22 cellular contexts compared by ENCODE assay signal in the genomic region with DNA sequence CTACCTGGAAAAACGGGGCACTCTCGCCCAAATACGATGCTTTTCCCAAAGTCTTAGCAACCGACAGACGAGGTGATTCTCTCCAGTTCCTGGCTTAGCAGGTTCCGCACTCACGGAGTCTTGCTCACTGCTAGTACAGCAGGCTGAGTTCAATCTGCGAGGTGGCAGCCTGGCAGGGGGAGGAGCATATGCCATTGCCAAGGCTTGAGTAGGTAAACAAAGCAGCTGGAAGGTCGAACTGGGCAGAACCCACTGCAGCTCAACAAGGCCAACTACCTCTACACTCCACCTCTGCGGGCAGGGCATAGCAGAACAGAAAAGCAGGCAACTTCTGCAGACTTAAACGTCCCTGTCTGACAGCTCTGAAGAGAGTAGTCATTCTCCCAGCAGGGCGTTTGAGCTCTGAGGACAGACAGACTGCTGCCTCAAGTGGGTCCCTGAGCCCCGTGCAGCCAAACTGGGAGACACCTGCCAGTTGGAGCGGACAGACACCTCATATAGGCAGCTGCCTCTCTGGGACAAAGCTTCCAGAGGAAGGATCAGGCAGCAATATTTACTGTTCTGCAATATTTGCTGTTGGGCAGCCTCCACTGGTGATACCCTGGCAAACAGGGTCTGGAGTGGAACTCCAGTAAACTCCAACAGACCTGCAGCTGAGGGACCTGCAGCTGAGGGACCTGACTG.
DNase-seq lines count a peak whose midpoint lies in the region; ATAC-seq, FAIRE-seq and TF ChIP-seq lines count a peak whose summit lies in the region.
"Had no signal": no experiment of that assay in that cellular context is flagged by ENCODE, and none has a peak within 500 bp of the region (broad histone marks: within the 10 kb centered on the region; RNA-seq: fewer than 3 reads in every experiment).

No MANE protein-coding gene starts in this region.

- in situ Hi-C loops in HepG2 (cut with HindIII; ENCODE audit: extremely low pct_ligation_motif_present, low pct_unique_long_range_greater_than_20kb) = no loop called here

- ATAC-seq in HepG2 (no peak), upper lobe of right lung (peak; percentile 70)
- ATAC-seq: Panc1, T-cell had no signal

- TF ChIP-seq RAD21 in liver (IDR thresholded peaks at IDR 0.05) (no peak), HepG2 (CRISPR knock-in tag; IDR thresholded peaks at IDR 0.05) (no peak)

- H3K9ac ChIP-seq in liver (ENCODE audit: low read depth in 1 of 2, low read length in 2 of 2) (no peak overlapping the region), HepG2 (ENCODE audit: insufficient read depth, low read depth, low read length) (no peak overlapping the region)

- CTCF ChIA-PET in HepG2 (lab: Yijun Ruan, JAX; ENCODE audit: low intra/inter-chr PET ratio, low total read pairs) = no interaction called here

- no peaks in the 10 kb centered on the region for H3K79me2 ChIP-seq in HepG2 (ENCODE audit: insufficient read depth, low read length)

- TF ChIP-seq EP300 in HepG2 (IDR thresholded peaks at IDR 0.05; ENCODE audit: low read depth in 2 of 2, low read length in 2 of 2) = no peak
- TF ChIP-seq EP300 in HepG2 (CRISPR knock-in tag; IDR thresholded peaks at IDR 0.05; ENCODE audit: borderline replicate concordance) = no peak

- H4K20me1 ChIP-seq in HepG2 (ENCODE audit: insufficient read depth, low read length) = no peaks in the 10 kb centered on the region

- BruUV-seq in HepG2 (replicated peaks; lab: Mats Ljungman, UMichigan) = no TSS peak

- no peak overlapping the region for H2AFZ ChIP-seq in HepG2 (ENCODE audit: low read length)

- no peak overlapping the region for H3K4me3 ChIP-seq in liver (ENCODE audit: low read depth in 1 of 3, low read length in 3 of 3)
- H3K4me3 ChIP-seq in HepG2 (replicated peaks in 1 of 3; ENCODE audit: insufficient read depth in 1 of 3, low read depth in 2 of 3, low read length in 3 of 3) = no peak overlapping the region
- no peak overlapping the region for H3K4me3 ChIP-seq in upper lobe of right lung
- H3K4me3 ChIP-seq in BE2C (ENCODE audit: low read depth, low read length) = no peak overlapping the region
- H3K4me3 ChIP-seq: MG63, SJCRH30 had no signal

- H3K36me3 ChIP-seq in liver (ENCODE audit: control insufficient read depth in 4 of 4, insufficient read depth in 3 of 4, low read depth in 1 of 4, low read length in 3 of 4) (no peaks in the 10 kb centered on the region), HepG2 (replicated peaks in 1 of 2; ENCODE audit: control insufficient read depth in 1 of 2, insufficient read depth in 2 of 2, low read length in 2 of 2) (no peaks in the 10 kb centered on the region), upper lobe of right lung (no peaks in the 10 kb centered on the region), BE2C (no peaks in the 10 kb centered on the region)
- H3K36me3 ChIP-seq: MG63, SJCRH30 had no signal

- H3K4me1 ChIP-seq in liver (ENCODE audit: control insufficient read depth in 4 of 4, insufficient read depth in 4 of 4, low read length in 3 of 4) = no peaks in the 10 kb centered on the region
- H3K4me1 ChIP-seq in HepG2 (ENCODE audit: insufficient read depth, low read length) = no peaks in the 10 kb centered on the region
- H3K4me1 ChIP-seq in upper lobe of right lung = no peaks in the 10 kb centered on the region
- no peaks in the 10 kb centered on the region for H3K4me1 ChIP-seq in BE2C
- H3K4me1 ChIP-seq: SJCRH30 had no signal

- no peak for DNase-seq in HepG2 (ENCODE audit: low spot score)
- DNase-seq in NCI-H345 (lab: John Stamatoyannopoulos, UW) = peak; percentile 71
- peak; percentile 65 for DNase-seq in upper lobe of right lung
- no peak for DNase-seq in BE2C
- no peak for DNase-seq in GM03348 (ENCODE audit: low spot score)
- no peak for DNase-seq in NCI-H2196 (lab: John Stamatoyannopoulos, UW; ENCODE audit: unreplicated experiment)
- DNase-seq: AML-193; H7; Kasumi-1; MG63; NCI-H1436; NCI-H1930; NCI-H2171; NCI-H748 treated with DMSO at 0.1 percent for 48 hours; NK-92 treated with Interleukin-12 subunit alpha and Interleukin-12 subunit beta, amount 100 ng/mL, for 24 hours; SJCRH30; T-cell had no signal

- FAIRE-seq in HepG2 (lab: Jason Lieb, UNC) = no peak
- FAIRE-seq: G401.6, GM19239 had no signal

- no peak for TF ChIP-seq POLR2A in HepG2 (IDR thresholded peaks at IDR 0.05; ENCODE audit: insufficient read depth in 1 of 2, low read depth in 2 of 2, low read length in 2 of 2)

- no peak overlapping the region for H3K27ac ChIP-seq in liver (ENCODE audit: low read depth in 1 of 2, low read length in 2 of 2)
- H3K27ac ChIP-seq in HepG2 (ENCODE audit: extremely low read length, insufficient read depth, low read length) = no peak overlapping the region
- peak overlapping the region; percentile 66 for H3K27ac ChIP-seq in VCaP
- no peak overlapping the region for H3K27ac ChIP-seq in upper lobe of right lung
- H3K27ac ChIP-seq: SJCRH30 had no signal

- TF ChIP-seq CTCF in liver (IDR thresholded peaks at IDR 0.05; ENCODE audit: low read depth, low read length, missing input control) (no peak), HepG2 (CRISPR knock-in tag; IDR thresholded peaks at IDR 0.05) (no peak), VCaP (conservative IDR thresholded peaks at IDR 0.05) (no peak; the same call in 1 of the 2 replicates), upper lobe of right lung (IDR thresholded peaks at IDR 0.05) (no peak), BE2C (IDR thresholded peaks at IDR 0.05; ENCODE audit: low read depth, low read length) (no peak)

- intact Hi-C loops in HepG2 (cut with micrococcal nuclease; ENCODE audit: unreplicated experiment) (no loop called here), upper lobe of right lung (cut with DNase I) (no loop called here)

- no peaks in the 10 kb centered on the region for H3K9me3 ChIP-seq in liver (ENCODE audit: control insufficient read depth in 4 of 4, low read length in 3 of 4)
- no peaks in the 10 kb centered on the region for H3K9me3 ChIP-seq in HepG2 (ENCODE audit: low read length)
- peaks cover under 1% of the 10 kb centered on the region for H3K9me3 ChIP-seq in upper lobe of right lung
- H3K9me3 ChIP-seq in BE2C = no peaks in the 10 kb centered on the region
- H3K9me3 ChIP-seq: MG63, SJCRH30 had no signal

- POLR2A ChIA-PET in HepG2 (lab: Yijun Ruan, JAX) = no interaction called here

- 56% methylated on average over 14 of the region's 14 CpGs for WGBS in liver
- WGBS in HepG2 (ENCODE audit: low lambda C conversion rate) = 6% methylated on average over 3 of the region's 14 CpGs

- no peak overlapping the region for H3K4me2 ChIP-seq in HepG2 (ENCODE audit: low read depth, low read length)

- H3K27me3 ChIP-seq in liver (ENCODE audit: control insufficient read depth in 4 of 4, insufficient read depth in 4 of 4, low read length in 3 of 4) = no peaks in the 10 kb centered on the region
- no peaks in the 10 kb centered on the region for H3K27me3 ChIP-seq in HepG2 (ENCODE audit: control insufficient read depth in 1 of 2, insufficient read depth in 2 of 2, low read length in 2 of 2)
- H3K27me3 ChIP-seq in upper lobe of right lung = no peaks in the 10 kb centered on the region
- no peaks in the 10 kb centered on the region for H3K27me3 ChIP-seq in BE2C
- H3K27me3 ChIP-seq: MG63, SJCRH30 had no signal

TF ChIP-seq in liver, 16 proteins besides CTCF, POLR2A, EP300 and RAD21:
- TF ChIP-seq FOXA2 (IDR thresholded peaks at IDR 0.05) (peak; percentile 51), HNF4A (conservative IDR thresholded peaks at IDR 0.05) (peak in 1 of 2 donors; percentile 20), HNF4G (IDR thresholded peaks at IDR 0.05) (no peak), RXRA (IDR thresholded peaks at IDR 0.05) (peak in 1 of 2 donors; percentile 34), FOXA1 (IDR thresholded peaks at IDR 0.05) (no peak)
- TF ChIP-seq, protein P1, sequence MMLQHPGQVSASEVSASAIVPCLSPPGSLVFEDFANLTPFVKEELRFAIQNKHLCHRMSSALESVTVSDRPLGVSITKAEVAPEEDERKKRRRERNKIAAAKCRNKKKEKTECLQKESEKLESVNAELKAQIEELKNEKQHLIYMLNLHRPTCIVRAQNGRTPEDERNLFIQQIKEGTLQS (IDR thresholded peaks at IDR 0.05) = no peak
TF ChIP-seq in liver: peak in this region for 3.

TF ChIP-seq in HepG2, 621 proteins besides CTCF, POLR2A, EP300 and RAD21 (continues in another document):
- TF ChIP-seq, protein P2, sequence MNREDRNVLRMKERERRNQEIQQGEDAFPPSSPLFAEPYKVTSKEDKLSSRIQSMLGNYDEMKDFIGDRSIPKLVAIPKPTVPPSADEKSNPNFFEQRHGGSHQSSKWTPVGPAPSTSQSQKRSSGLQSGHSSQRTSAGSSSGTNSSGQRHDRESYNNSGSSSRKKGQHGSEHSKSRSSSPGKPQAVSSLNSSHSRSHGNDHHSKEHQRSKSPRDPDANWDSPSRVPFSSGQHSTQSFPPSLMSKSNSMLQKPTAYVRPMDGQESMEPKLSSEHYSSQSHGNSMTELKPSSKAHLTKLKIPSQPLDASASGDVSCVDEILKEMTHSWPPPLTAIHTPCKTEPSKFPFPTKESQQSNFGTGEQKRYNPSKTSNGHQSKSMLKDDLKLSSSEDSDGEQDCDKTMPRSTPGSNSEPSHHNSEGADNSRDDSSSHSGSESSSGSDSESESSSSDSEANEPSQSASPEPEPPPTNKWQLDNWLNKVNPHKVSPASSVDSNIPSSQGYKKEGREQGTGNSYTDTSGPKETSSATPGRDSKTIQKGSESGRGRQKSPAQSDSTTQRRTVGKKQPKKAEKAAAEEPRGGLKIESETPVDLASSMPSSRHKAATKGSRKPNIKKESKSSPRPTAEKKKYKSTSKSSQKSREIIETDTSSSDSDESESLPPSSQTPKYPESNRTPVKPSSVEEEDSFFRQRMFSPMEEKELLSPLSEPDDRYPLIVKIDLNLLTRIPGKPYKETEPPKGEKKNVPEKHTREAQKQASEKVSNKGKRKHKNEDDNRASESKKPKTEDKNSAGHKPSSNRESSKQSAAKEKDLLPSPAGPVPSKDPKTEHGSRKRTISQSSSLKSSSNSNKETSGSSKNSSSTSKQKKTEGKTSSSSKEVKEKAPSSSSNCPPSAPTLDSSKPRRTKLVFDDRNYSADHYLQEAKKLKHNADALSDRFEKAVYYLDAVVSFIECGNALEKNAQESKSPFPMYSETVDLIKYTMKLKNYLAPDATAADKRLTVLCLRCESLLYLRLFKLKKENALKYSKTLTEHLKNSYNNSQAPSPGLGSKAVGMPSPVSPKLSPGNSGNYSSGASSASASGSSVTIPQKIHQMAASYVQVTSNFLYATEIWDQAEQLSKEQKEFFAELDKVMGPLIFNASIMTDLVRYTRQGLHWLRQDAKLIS (CRISPR knock-in tag; IDR thresholded peaks at IDR 0.05) = no peak
- TF ChIP-seq ZNF124 (CRISPR knock-in tag; IDR thresholded peaks at IDR 0.05) = no peak

Comparison
In these comparisons a context has a peak if more than half of its experiments do, and no peak if none do; other contexts are left out.
1. DNase-seq: peak in NCI-H345 (single experiment) and upper lobe of right lung (single experiment); none in HepG2 (single experiment), BE2C (single experiment), GM03348 (single experiment) and NCI-H2196 (single experiment).